12 cellular contexts compared by ENCODE assay signal in genomic region chr7:47454066-47454950, GRCh38.
DNase-seq lines count a peak whose midpoint lies in the region; ATAC-seq and TF ChIP-seq lines count a peak whose summit lies in the region.
"Had no signal": no experiment of that assay in that cellular context is flagged by ENCODE, and none has a peak within 500 bp of the region (broad histone marks: within the 10 kb centered on the region; RNA-seq: fewer than 3 reads in every experiment).

No MANE protein-coding gene starts in this region.

- H2AFZ ChIP-seq in hepatocyte = no peak overlapping the region
- no peak overlapping the region for H2AFZ ChIP-seq in Karpas-422 (ENCODE audit: low read length)

- TF ChIP-seq CTCF in hepatocyte (IDR thresholded peaks at IDR 0.05; ENCODE audit: poor library complexity) = no peak

- H3K9ac ChIP-seq in Karpas-422 (ENCODE audit: low read length) = no peak overlapping the region

- no peaks in the 10 kb centered on the region for H3K9me3 ChIP-seq in SJCRH30 (replicated peaks)
- H3K9me3 ChIP-seq in hepatocyte (ENCODE audit: low read depth) = no peaks in the 10 kb centered on the region
- H3K9me3 ChIP-seq in Karpas-422 (ENCODE audit: low read length) = no peaks in the 10 kb centered on the region

- H3K27ac ChIP-seq in SJCRH30 = peak overlapping the region; percentile 97
- peak overlapping the region; percentile 78 for H3K27ac ChIP-seq in hepatocyte
- H3K27ac ChIP-seq in Karpas-422 (ENCODE audit: low read length) = no peak overlapping the region

- H3K79me2 ChIP-seq in hepatocyte (peaks cover 96% of the 10 kb centered on the region), Karpas-422 (ENCODE audit: low read length) (peaks cover 72% of the 10 kb centered on the region)

- H3K4me2 ChIP-seq in hepatocyte (peak overlapping the region; percentile 26), Karpas-422 (ENCODE audit: low read depth, low read length, poor library complexity, severe bottlenecking) (no peak overlapping the region)

- 74% methylated on average over 13 of the region's 13 CpGs for WGBS in hepatocyte (ENCODE audit: low lambda C conversion rate, missing lambda C conversion rate)

- DNase-seq in DMS53 treated with DMSO at 0.1 percent for 48 hours (lab: John Stamatoyannopoulos, UW; ENCODE audit: unreplicated experiment) = peak; percentile 11
- DNase-seq in SJCRH30 = peak; percentile 94 to 97
- no peak for DNase-seq in hepatocyte (ENCODE audit: low spot score)
- peak; percentile 48 for DNase-seq in skeletal muscle cell (ENCODE audit: low read depth)
- no peak for DNase-seq in Karpas-422
- DNase-seq in NOMO-1 treated with dmso at 0.1 percent for 144 hours (lab: John Stamatoyannopoulos, UW; ENCODE audit: unreplicated experiment) = no peak
- DNase-seq: CD8-positive, alpha-beta memory T cell; effector CD8-positive, alpha-beta T cell; stimulated activated CD4-positive, alpha-beta T cell treated with anti-CD3 and anti-CD28 coated beads, Interleukin-4, amount 100 ng/mL, for 24 hours had no signal

- H3K4me3 ChIP-seq in SJCRH30 = peak overlapping the region; percentile 3; the same call in 1 of the 2 replicates
- no peak overlapping the region for H3K4me3 ChIP-seq in hepatocyte
- no peak overlapping the region for H3K4me3 ChIP-seq in skeletal muscle cell (ENCODE audit: low read depth, low read length)
- no peak overlapping the region for H3K4me3 ChIP-seq in Karpas-422 (ENCODE audit: low read length)

- peaks cover 69% of the 10 kb centered on the region for H3K4me1 ChIP-seq in SJCRH30
- H3K4me1 ChIP-seq in hepatocyte (ENCODE audit: insufficient read depth) = peaks cover 46% of the 10 kb centered on the region
- no peaks in the 10 kb centered on the region for H3K4me1 ChIP-seq in Karpas-422 (ENCODE audit: low read length)

- H4K20me1 ChIP-seq in hepatocyte (ENCODE audit: insufficient read depth, poor library complexity, severe bottlenecking) = peaks cover 47% of the 10 kb centered on the region
- no peaks in the 10 kb centered on the region for H4K20me1 ChIP-seq in Karpas-422 (ENCODE audit: insufficient read depth, low read depth, low read length)

- H3K27me3 ChIP-seq in SJCRH30 = no peaks in the 10 kb centered on the region
- no peaks in the 10 kb centered on the region for H3K27me3 ChIP-seq in hepatocyte
- no peaks in the 10 kb centered on the region for H3K27me3 ChIP-seq in Karpas-422 (ENCODE audit: low read length)

- H3K9me2 ChIP-seq in hepatocyte (replicated peaks; ENCODE audit: insufficient read depth) = no peaks in the 10 kb centered on the region
- H3K9me2 ChIP-seq in Karpas-422 (replicated peaks; ENCODE audit: insufficient read depth, low read length) = no peaks in the 10 kb centered on the region

- ATAC-seq in GM21576 (IDR thresholded peaks at IDR 0.05; ENCODE audit: unreplicated experiment) (no peak), GM21515 (IDR thresholded peaks at IDR 0.05; ENCODE audit: unreplicated experiment) (no peak)
- ATAC-seq: HCT116 had no signal

- H3K36me3 ChIP-seq in SJCRH30 (no peaks in the 10 kb centered on the region), hepatocyte (replicated peaks; ENCODE audit: insufficient read depth, low read depth) (no peaks in the 10 kb centered on the region), Karpas-422 (ENCODE audit: insufficient read depth, low read length) (no peaks in the 10 kb centered on the region)

Comparison
In these comparisons a context has a peak if more than half of its experiments do, and no peak if none do; other contexts are left out.
1. DNase-seq: peak in DMS53 treated with DMSO at 0.1 percent for 48 hours (single experiment), SJCRH30 (2 of 2) and skeletal muscle cell (single experiment); none in hepatocyte (single experiment), Karpas-422 (single experiment) and NOMO-1 treated with dmso at 0.1 percent for 144 hours (single experiment).